ENCODE assay signal across 1 cellular context in genomic region chr12:56189336-56189917, GRCh38.
A peak's percentile ranks its signal among the peaks of the same experiment; 100 is the strongest.
TF ChIP-seq lines count a peak whose summit lies in the region.

SMARCC2 (minus strand) TSS chr12:56189483; CDS start chr12:56189461, 22 bp downstream.

TF ChIP-seq in Ishikawa, 13 proteins besides CTCF, POLR2A, EP300 and RAD21 (continued from another document):
- TF ChIP-seq TAF1 (IDR thresholded peaks at IDR 0.05; ENCODE audit: low read depth) (peak; percentile 64; the same call in 1 of the 2 replicates), YY1 (IDR thresholded peaks at IDR 0.05; ENCODE audit: low read depth) (peak; percentile 88)
